Comparison of ENCODE assay signal across 8 cellular contexts in genomic region chr4:169619518-169619957, GRCh38. TPM values are rescaled to one million over a fixed set of nuclear protein-coding genes. Genes with fewer than 3 reads are reported as not detected.
A peak's percentile ranks its signal among the peaks of the same experiment; 100 is the strongest.
DNase-seq lines count a peak whose midpoint lies in the region; ATAC-seq and TF ChIP-seq lines count a peak whose summit lies in the region.

No MANE protein-coding gene starts in this region.

- POLR2A ChIA-PET in IMR-90 (lab: Charles Lee; ENCODE audit: unreplicated experiment) = no interaction called here
- POLR2A ChIA-PET in activated naive CD8-positive, alpha-beta T cell treated with anti-CD3 and anti-CD28 coated beads, Interleukin-2, amount 10 ng/mL, durations not matched to agents 7 days and 5 days (lab: Charles Lee) = interaction anchor here (1.1 to 3.0 kb wide), 2 partner anchors 40 to 138 kb away, joined by 4 to 14 read pairs; partner anchors contain the start of gene HPF1

- H3K27me3 ChIP-seq in IMR-90 (ENCODE audit: control insufficient read depth, insufficient read depth, low read length) (no peaks in the 10 kb centered on the region), trophoblast cell (ENCODE audit: insufficient read depth, low read length) (no peaks in the 10 kb centered on the region)

- H2BK12ac ChIP-seq in trophoblast cell (ENCODE audit: low read length) = no peak overlapping the region

- no peaks in the 10 kb centered on the region for H3K9me1 ChIP-seq in IMR-90 (ENCODE audit: insufficient read depth, low read length)

- H3K9ac ChIP-seq in IMR-90 (ENCODE audit: low read depth, low read length) (peak overlapping the region; percentile 85), trophoblast cell (ENCODE audit: low read length) (peak overlapping the region; percentile 86)

- no peak overlapping the region for H2BK15ac ChIP-seq in IMR-90 (ENCODE audit: low read depth, low read length)

- H4K20me1 ChIP-seq in IMR-90 (ENCODE audit: insufficient read depth, low read length) = peaks cover 17% of the 10 kb centered on the region; the same call in 1 of the 2 replicates

- H3K9me3 Mint-ChIP-seq in activated naive CD8-positive, alpha-beta T cell treated with anti-CD3 and anti-CD28 coated beads, Interleukin-2, amount 10 ng/mL, durations not matched to agents 7 days and 5 days = no peaks in the 10 kb centered on the region

- peak overlapping the region; percentile 91 for H3K4me2 ChIP-seq in IMR-90 (ENCODE audit: low read depth, low read length)
- peak overlapping the region; percentile 99 for H3K4me2 ChIP-seq in trophoblast cell (ENCODE audit: low read length)

- peak overlapping the region; percentile 81 for H2BK5ac ChIP-seq in IMR-90 (ENCODE audit: low read depth, low read length, poor library complexity, severe bottlenecking)
- peak overlapping the region; percentile 41 for H2BK5ac ChIP-seq in trophoblast cell (ENCODE audit: low read depth, low read length, poor library complexity)

- H3K27ac Mint-ChIP-seq in activated naive CD8-positive, alpha-beta T cell treated with anti-CD3 and anti-CD28 coated beads, Interleukin-2, amount 10 ng/mL, durations not matched to agents 7 days and 5 days = peak overlapping the region; percentile 99

- peak overlapping the region; percentile 86; the same call in 1 of the 2 replicates for H3K14ac ChIP-seq in IMR-90 (replicated peaks; ENCODE audit: low read depth, low read length)
- H3K14ac ChIP-seq in trophoblast cell (ENCODE audit: low read length) = no peak overlapping the region

- H3K27me3 Mint-ChIP-seq in activated naive CD8-positive, alpha-beta T cell treated with anti-CD3 and anti-CD28 coated beads, Interleukin-2, amount 10 ng/mL, durations not matched to agents 7 days and 5 days = no peaks in the 10 kb centered on the region

- H3K9me3 ChIP-seq in IMR-90 (ENCODE audit: control insufficient read depth, insufficient read depth, low read length) (no peaks in the 10 kb centered on the region), trophoblast cell (ENCODE audit: insufficient read depth, low read depth, low read length) (no peaks in the 10 kb centered on the region)

- H3K18ac ChIP-seq in IMR-90 (ENCODE audit: low read depth, low read length) (no peak overlapping the region), trophoblast cell (ENCODE audit: low read length) (peak overlapping the region; percentile 9)

- DNase-seq in G401 (ENCODE audit: low spot score) (peak; percentile 84), IMR-90 (peak; percentile 54), SK-N-DZ (ENCODE audit: low spot score) (peak; percentile 34), left cardiac atrium (no peak), trophoblast cell (peak; percentile 55 to 79), GF-D8 (lab: John Stamatoyannopoulos, UW) (no peak)
- DNase-seq in activated naive CD8-positive, alpha-beta T cell treated with anti-CD3 and anti-CD28 coated beads, Interleukin-2, amount 10 ng/mL, durations not matched to agents 7 days and 5 days = peak; percentile 46

- peaks cover 49% of the 10 kb centered on the region for H3K4me1 Mint-ChIP-seq in activated naive CD8-positive, alpha-beta T cell treated with anti-CD3 and anti-CD28 coated beads, Interleukin-2, amount 10 ng/mL, durations not matched to agents 7 days and 5 days

- TF ChIP-seq POLR2A in IMR-90 (IDR thresholded peaks at IDR 0.05; ENCODE audit: low read depth, low read length) = no peak

- H2AK9ac ChIP-seq in IMR-90 (replicated peaks; ENCODE audit: low read depth, low read length, poor library complexity) = peak overlapping the region; percentile 43

- H2AFZ ChIP-seq in IMR-90 (replicated peaks; ENCODE audit: low read length, poor library complexity) = peak overlapping the region; percentile 99
- H2AFZ ChIP-seq in trophoblast cell (ENCODE audit: insufficient read depth, low read length, poor library complexity) = peak overlapping the region; percentile 88

- H3K23ac ChIP-seq in IMR-90 (ENCODE audit: low read depth, low read length) = peak overlapping the region; percentile 83; the same call in 1 of the 2 replicates
- H3K23ac ChIP-seq in trophoblast cell (ENCODE audit: low read length) = no peak overlapping the region

- no peaks in the 10 kb centered on the region for H3K36me3 ChIP-seq in IMR-90 (ENCODE audit: control insufficient read depth, insufficient read depth, low read length)
- H3K36me3 ChIP-seq in trophoblast cell (ENCODE audit: control insufficient read depth in 1 of 2, insufficient read depth in 2 of 2, low read length in 2 of 2) = no peaks in the 10 kb centered on the region

- intact Hi-C loops in IMR-90 (cut with micrococcal nuclease) (no loop called here), left cardiac atrium (cut with DNase I) (loop anchor here (5.0 to 10.0 kb wide), 3 partner anchors 85 to 135 kb away; partner anchors contain the start of gene HPF1 (in 1 of the 2))

- H4K12ac ChIP-seq in trophoblast cell (ENCODE audit: low read depth, low read length) = peak overlapping the region; percentile 5

- no peak overlapping the region for H2AK5ac ChIP-seq in IMR-90 (ENCODE audit: low read depth, low read length)
- H2AK5ac ChIP-seq in trophoblast cell (ENCODE audit: low read length) = no peak overlapping the region

- CTCF ChIA-PET in IMR-90 (lab: Yijun Ruan, JAX) = interaction anchor here (0.6 to 1.9 kb wide), 6 partner anchors 13 to 92 kb away, joined by 3 to 6 read pairs (median 4); no protein-coding TSS in a partner anchor

- H4K8ac ChIP-seq in IMR-90 (ENCODE audit: low read depth in 2 of 2, low read length in 2 of 2) (peak overlapping the region; percentile 3 to 88; a peak in 3 of 4 replicates), trophoblast cell (ENCODE audit: low read depth, low read length) (peak overlapping the region; percentile 66)

- H2BK20ac ChIP-seq in IMR-90 (ENCODE audit: low read depth, low read length) = no peak overlapping the region

- dilution Hi-C loops in IMR-90 (cut with HindIII; ENCODE audit: low sequenced_read_pairs, unreplicated experiment) = no loop called here

- H3K4me1 ChIP-seq in IMR-90 (ENCODE audit: control insufficient read depth, insufficient read depth, low read length) (no peaks in the 10 kb centered on the region), trophoblast cell (ENCODE audit: control insufficient read depth in 1 of 2, insufficient read depth in 2 of 2, low read length in 2 of 2) (peaks cover 0 to 2% of the 10 kb centered on the region in 2 experiments)

- H3K79me1 ChIP-seq in IMR-90 (ENCODE audit: low read depth in 1 of 2, low read length in 2 of 2) = peaks cover 3 to 10% of the 10 kb centered on the region in 2 experiments
- peaks cover 9% of the 10 kb centered on the region for H3K79me1 ChIP-seq in trophoblast cell (ENCODE audit: low read length)

- no peak overlapping the region; the same call in 1 of the 2 replicates for H3K27ac ChIP-seq in IMR-90 (ENCODE audit: insufficient read depth, low read length)
- H3K27ac ChIP-seq in trophoblast cell (ENCODE audit: low read depth, low read length) = peak overlapping the region; percentile 74

- peak; percentile 69 for TF ChIP-seq CTCF in IMR-90 (conservative IDR thresholded peaks at IDR 0.05; ENCODE audit: low read depth, low read length)

- 0% methylated on average over 4 of the region's 12 CpGs; no CpG with 5 or more reads in 1 of the 2 experiments for WGBS in IMR-90 (ENCODE audit: extremely low coverage in 2 of 2, insufficient read length in 1 of 2), 2 experiments
- WGBS in trophoblast cell (ENCODE audit: extremely low coverage, insufficient coverage, insufficient read length) = no CpG with 5 or more reads among the region's 12 CpGs

- H4K5ac ChIP-seq in IMR-90 (ENCODE audit: low read depth, low read length) = no peak overlapping the region

- peak; percentile 32; the same call in 1 of the 2 replicates for TF ChIP-seq RAD21 in IMR-90 (IDR thresholded peaks at IDR 0.05; ENCODE audit: low read length)

- H3K36me3 Mint-ChIP-seq in activated naive CD8-positive, alpha-beta T cell treated with anti-CD3 and anti-CD28 coated beads, Interleukin-2, amount 10 ng/mL, durations not matched to agents 7 days and 5 days = peaks cover 2% of the 10 kb centered on the region

- H3K4ac ChIP-seq in IMR-90 (ENCODE audit: low read depth, low read length) (peak overlapping the region; percentile 86), trophoblast cell (ENCODE audit: low read depth, low read length) (no peak overlapping the region)

- H3K56ac ChIP-seq in IMR-90 (ENCODE audit: extremely low read depth, insufficient read depth, low read length) = no peak overlapping the region

- BruUV-seq in IMR-90 (replicated peaks; lab: Mats Ljungman, UMichigan) = no TSS peak

- peak overlapping the region; percentile 100 for H3K4me3 Mint-ChIP-seq in activated naive CD8-positive, alpha-beta T cell treated with anti-CD3 and anti-CD28 coated beads, Interleukin-2, amount 10 ng/mL, durations not matched to agents 7 days and 5 days

- H3K79me2 ChIP-seq in trophoblast cell (ENCODE audit: control insufficient read depth, insufficient read depth, low read length, poor library complexity) = no peaks in the 10 kb centered on the region

- ATAC-seq in GM21717 (IDR thresholded peaks at IDR 0.05; ENCODE audit: unreplicated experiment) = peak; percentile 45
- peak; percentile 25; the same call in 1 of the 2 replicates for ATAC-seq in IMR-90 (ENCODE audit: low read depth)
- peak; percentile 41 for ATAC-seq in activated naive CD8-positive, alpha-beta T cell treated with anti-CD3 and anti-CD28 coated beads, Interleukin-2, amount 10 ng/mL, durations not matched to agents 7 days and 5 days (ENCODE audit: low read depth)
- ATAC-seq in left cardiac atrium = peak; percentile 39 to 59

- H4K91ac ChIP-seq in IMR-90 (ENCODE audit: insufficient read depth, low read depth, low read length) (0 out of 2 replicates have a peak overlapping the region, but pooled peaks have one; percentile 30), trophoblast cell (ENCODE audit: low read depth, low read length) (peak overlapping the region; percentile 9)

- in situ Hi-C loops in G401 (cut with HindIII; ENCODE audit: low sequenced_read_pairs) = no loop called here
- in situ Hi-C loops in IMR-90 (cut with MboI; ENCODE audit: low sequenced_read_pairs) = loop anchor here (25.0 kb wide), 1 partner anchor 443 kb away; no protein-coding TSS in a partner anchor

- H3K4me3 ChIP-seq in IMR-90 (ENCODE audit: insufficient read depth, low read depth, low read length) = peak overlapping the region; percentile 87
- H3K4me3 ChIP-seq in trophoblast cell (ENCODE audit: low read depth, low read length) = peak overlapping the region; percentile 88

- H2BK120ac ChIP-seq in IMR-90 (ENCODE audit: low read depth, low read length) = no peak overlapping the region
- peak overlapping the region; percentile 13 for H2BK120ac ChIP-seq in trophoblast cell (ENCODE audit: insufficient read depth, low read length, poor library complexity)

RNA-seq across cellular contexts. Expression of gene CLCN3, which starts 0.8 kb away (rescaled TPM):
- total RNA-seq in G401 (2014; rRNA removed; shearing (Covaris generic)) = 7.8 and 9.8 TPM in 2 replicates
- total RNA-seq in IMR-90 (2012; rRNA removed) (22.8 and 29.4 TPM in 2 replicates), left cardiac atrium (10 to 100 TPM; 38.7 to 42.5 TPM)
- 11.2 and 13.0 TPM in 2 replicates for polyA plus RNA-seq in IMR-90 (2012; rRNA removed)
- polyA plus RNA-seq in IMR-90 (2012; cell fraction: cytosol; rRNA removed) = 2.3 and 2.4 TPM in 2 replicates
- polyA plus RNA-seq in IMR-90 (2012; cell fraction: nucleus; rRNA removed; ENCODE audit: low replicate concordance) = 0.94 and 6.4 TPM in 2 replicates
- 16.5 and 18.3 TPM in 2 replicates for polyA plus RNA-seq in SK-N-DZ (2014; cell fraction: cytosol; rRNA removed)
- polyA plus RNA-seq in SK-N-DZ (2014; cell fraction: nucleus; rRNA removed) = 10.8 and 13.5 TPM in 2 replicates
- total RNA-seq in activated naive CD8-positive, alpha-beta T cell treated with anti-CD3 and anti-CD28 coated beads, Interleukin-2, amount 10 ng/mL, durations not matched to agents 7 days and 5 days = 10 to 100 TPM; 26.3 to 28.5 TPM
- polyA plus RNA-seq in trophoblast cell (2013) = 39.6 and 42.1 TPM in 2 replicates

RNA-seq across cellular contexts. Expression of gene NEK1, which starts 7.2 kb away (rescaled TPM):
- total RNA-seq in G401 (2014; rRNA removed; shearing (Covaris generic)) = 3.0 and 3.9 TPM in 2 replicates
- total RNA-seq in IMR-90 (2012; rRNA removed) = 3.9 and 5.8 TPM in 2 replicates
- 2.4 and 3.3 TPM in 2 replicates for polyA plus RNA-seq in IMR-90 (2012; rRNA removed)
- polyA plus RNA-seq in IMR-90 (2012; cell fraction: cytosol; rRNA removed) = 1.1 and 1.3 TPM in 2 replicates
- polyA plus RNA-seq in IMR-90 (2012; cell fraction: nucleus; rRNA removed; ENCODE audit: low replicate concordance) = 1.6 and 2.5 TPM in 2 replicates
- 9.9 and 10.3 TPM in 2 replicates for polyA plus RNA-seq in SK-N-DZ (2014; cell fraction: cytosol; rRNA removed)
- polyA plus RNA-seq in SK-N-DZ (2014; cell fraction: nucleus; rRNA removed) = 12.6 and 12.7 TPM in 2 replicates
- total RNA-seq in activated naive CD8-positive, alpha-beta T cell treated with anti-CD3 and anti-CD28 coated beads, Interleukin-2, amount 10 ng/mL, durations not matched to agents 7 days and 5 days = 10 to 100 TPM; 15.4 to 16.9 TPM
- 10 to 100 TPM; 12.4 to 13.3 TPM for total RNA-seq in left cardiac atrium
- 12.0 TPM in 2 replicates for polyA plus RNA-seq in trophoblast cell (2013)

Comparison
In these comparisons a context has a peak if more than half of its experiments do, and no peak if none do; other contexts are left out.
1. DNase-seq: peak in G401 (single experiment), IMR-90 (single experiment), SK-N-DZ (single experiment), activated naive CD8-positive, alpha-beta T cell treated with anti-CD3 and anti-CD28 coated beads, Interleukin-2, amount 10 ng/mL, durations not matched to agents 7 days and 5 days (single experiment) and trophoblast cell (2 of 2); none in left cardiac atrium (single experiment) and GF-D8 (single experiment).
2. Peak in every context shown above with its lines, with median percentiles within 50 percentile points of each other: ATAC-seq.